15 cellular contexts compared by ENCODE assay signal in genomic region chr11:46075168-46075567, GRCh38. TPM values are rescaled to one million over a fixed set of nuclear protein-coding genes. Genes with fewer than 3 reads are reported as not detected.
A peak's percentile ranks its signal among the peaks of the same experiment; 100 is the strongest.
DNase-seq lines count a peak whose midpoint lies in the region; ATAC-seq and TF ChIP-seq lines count a peak whose summit lies in the region.
"Had no signal": no experiment of that assay in that cellular context is flagged by ENCODE, and none has a peak within 500 bp of the region (broad histone marks: within the 10 kb centered on the region; RNA-seq: fewer than 3 reads in every experiment).

No MANE protein-coding gene starts in this region.

- no peak for TF ChIP-seq CTCF in activated CD8-positive, alpha-beta T cell treated with anti-CD3 and anti-CD28 coated beads for 36 hours (IDR thresholded peaks at IDR 0.05)
- no peak for TF ChIP-seq CTCF in foreskin fibroblast (IDR thresholded peaks at IDR 0.05; ENCODE audit: low read depth, low read length)

- CTCF ChIA-PET in activated CD8-positive, alpha-beta T cell treated with anti-CD3 and anti-CD28 coated beads for 36 hours (lab: Charles Lee), result no interaction called here
- CTCF ChIA-PET in activated CD8-positive, alpha-beta T cell treated with anti-CD3 and anti-CD28 coated beads, Interleukin-2, amount 10 ng/mL, durations not matched to agents 7 days and 5 days (lab: Charles Lee), result interaction anchor here (0.8 kb wide), 1 partner anchor 52 kb away, joined by 3 read pairs; no protein-coding TSS in a partner anchor

- peak; percentile 51 for ATAC-seq in activated CD8-positive, alpha-beta T cell treated with anti-CD3 and anti-CD28 coated beads for 36 hours
- ATAC-seq in activated CD8-positive, alpha-beta T cell treated with anti-CD3 and anti-CD28 coated beads, Interleukin-2, amount 10 ng/mL, durations not matched to agents 7 days and 5 days, result no peak
- ATAC-seq in activated T-helper 17 cell treated with anti-CD3 and anti-CD28 coated beads, Interleukin-2, amount 50 U/mL, for 72 hours (replicated peaks), result peak; percentile 78
- ATAC-seq in stimulated activated effector memory CD8-positive, alpha-beta T cell treated with anti-CD3 and anti-CD28 coated beads, Interleukin-12 subunit alpha, Interleukin-12 subunit beta, amount 100 ng/mL, for 72 hours, result peak; percentile 89
- ATAC-seq in GM21737 (IDR thresholded peaks at IDR 0.05; ENCODE audit: unreplicated experiment), result no peak
- no peak for ATAC-seq in HG02884 (IDR thresholded peaks at IDR 0.05; ENCODE audit: unreplicated experiment)
- ATAC-seq: naive thymus-derived CD8-positive, alpha-beta T cell had no signal

- H3K4me1 Mint-ChIP-seq in activated CD8-positive, alpha-beta T cell treated with anti-CD3 and anti-CD28 coated beads for 36 hours (ENCODE audit: low read depth), result peaks cover 10% of the 10 kb centered on the region
- H3K4me1 Mint-ChIP-seq in activated CD8-positive, alpha-beta T cell treated with anti-CD3 and anti-CD28 coated beads, Interleukin-2, amount 10 ng/mL, durations not matched to agents 7 days and 5 days (ENCODE audit: low read depth), result peaks cover 3% of the 10 kb centered on the region
- H3K4me1 Mint-ChIP-seq in activated T-helper 17 cell treated with anti-CD3 and anti-CD28 coated beads, Interleukin-2, amount 50 U/mL, for 72 hours, result peaks cover 17% of the 10 kb centered on the region
- peaks cover 20% of the 10 kb centered on the region for H3K4me1 Mint-ChIP-seq in stimulated activated effector memory CD8-positive, alpha-beta T cell treated with anti-CD3 and anti-CD28 coated beads, Interleukin-12 subunit alpha, Interleukin-12 subunit beta, amount 100 ng/mL, for 72 hours

- no peaks in the 10 kb centered on the region for H3K27me3 Mint-ChIP-seq in activated CD8-positive, alpha-beta T cell treated with anti-CD3 and anti-CD28 coated beads for 36 hours
- no peaks in the 10 kb centered on the region for H3K27me3 Mint-ChIP-seq in activated CD8-positive, alpha-beta T cell treated with anti-CD3 and anti-CD28 coated beads, Interleukin-2, amount 10 ng/mL, durations not matched to agents 7 days and 5 days (ENCODE audit: low read depth)
- H3K27me3 Mint-ChIP-seq in activated T-helper 17 cell treated with anti-CD3 and anti-CD28 coated beads, Interleukin-2, amount 50 U/mL, for 72 hours, result no peaks in the 10 kb centered on the region
- H3K27me3 Mint-ChIP-seq: naive thymus-derived CD8-positive, alpha-beta T cell; stimulated activated naive CD8-positive, alpha-beta T cell treated with anti-CD3 and anti-CD28 coated beads, Interleukin-15, Interleukin-2, amounts not matched to agents 100 ng/mL and 50 ng/mL, for 24 hours had no signal

- no peak overlapping the region for H3K4me3 Mint-ChIP-seq in activated CD8-positive, alpha-beta T cell treated with anti-CD3 and anti-CD28 coated beads for 36 hours
- no peak overlapping the region for H3K4me3 Mint-ChIP-seq in activated CD8-positive, alpha-beta T cell treated with anti-CD3 and anti-CD28 coated beads, Interleukin-2, amount 10 ng/mL, durations not matched to agents 7 days and 5 days
- H3K4me3 Mint-ChIP-seq in activated T-helper 17 cell treated with anti-CD3 and anti-CD28 coated beads, Interleukin-2, amount 50 U/mL, for 72 hours, result no peak overlapping the region
- H3K4me3 Mint-ChIP-seq in stimulated activated effector memory CD8-positive, alpha-beta T cell treated with anti-CD3 and anti-CD28 coated beads, Interleukin-12 subunit alpha, Interleukin-12 subunit beta, amount 100 ng/mL, for 72 hours, result no peak overlapping the region
- H3K4me3 Mint-ChIP-seq: naive thymus-derived CD8-positive, alpha-beta T cell; stimulated activated naive CD8-positive, alpha-beta T cell treated with anti-CD3 and anti-CD28 coated beads, Interleukin-15, Interleukin-2, amounts not matched to agents 100 ng/mL and 50 ng/mL, for 24 hours had no signal

- H3K27ac Mint-ChIP-seq in activated CD8-positive, alpha-beta T cell treated with anti-CD3 and anti-CD28 coated beads for 36 hours, result no peak overlapping the region
- H3K27ac Mint-ChIP-seq in activated CD8-positive, alpha-beta T cell treated with anti-CD3 and anti-CD28 coated beads, Interleukin-2, amount 10 ng/mL, durations not matched to agents 7 days and 5 days, result no peak overlapping the region
- H3K27ac Mint-ChIP-seq in activated T-helper 17 cell treated with anti-CD3 and anti-CD28 coated beads, Interleukin-2, amount 50 U/mL, for 72 hours, result no peak overlapping the region
- no peak overlapping the region for H3K27ac Mint-ChIP-seq in stimulated activated effector memory CD8-positive, alpha-beta T cell treated with anti-CD3 and anti-CD28 coated beads, Interleukin-12 subunit alpha, Interleukin-12 subunit beta, amount 100 ng/mL, for 72 hours
- H3K27ac Mint-ChIP-seq: stimulated activated naive CD8-positive, alpha-beta T cell treated with anti-CD3 and anti-CD28 coated beads, Interleukin-15, Interleukin-2, amounts not matched to agents 100 ng/mL and 50 ng/mL, for 24 hours had no signal

- no peak overlapping the region for H3K4me3 ChIP-seq in foreskin fibroblast (ENCODE audit: low read depth in 1 of 2, low read length in 2 of 2)
- H3K4me3 ChIP-seq: SJCRH30 had no signal

- peaks cover 18% of the 10 kb centered on the region for H3K36me3 Mint-ChIP-seq in activated CD8-positive, alpha-beta T cell treated with anti-CD3 and anti-CD28 coated beads for 36 hours (ENCODE audit: low read depth)
- peaks cover 3% of the 10 kb centered on the region for H3K36me3 Mint-ChIP-seq in activated CD8-positive, alpha-beta T cell treated with anti-CD3 and anti-CD28 coated beads, Interleukin-2, amount 10 ng/mL, durations not matched to agents 7 days and 5 days (ENCODE audit: low read depth)
- peaks cover 90% of the 10 kb centered on the region for H3K36me3 Mint-ChIP-seq in activated T-helper 17 cell treated with anti-CD3 and anti-CD28 coated beads, Interleukin-2, amount 50 U/mL, for 72 hours (ENCODE audit: low read depth)
- peaks cover 75% of the 10 kb centered on the region for H3K36me3 Mint-ChIP-seq in stimulated activated effector memory CD8-positive, alpha-beta T cell treated with anti-CD3 and anti-CD28 coated beads, Interleukin-12 subunit alpha, Interleukin-12 subunit beta, amount 100 ng/mL, for 72 hours

- POLR2A ChIA-PET in activated CD8-positive, alpha-beta T cell treated with anti-CD3 and anti-CD28 coated beads for 36 hours (lab: Charles Lee), result no interaction called here
- POLR2A ChIA-PET in activated CD8-positive, alpha-beta T cell treated with anti-CD3 and anti-CD28 coated beads, Interleukin-2, amount 10 ng/mL, durations not matched to agents 7 days and 5 days (lab: Charles Lee), result no interaction called here

- intact Hi-C loops in activated CD8-positive, alpha-beta T cell treated with anti-CD3 and anti-CD28 coated beads for 36 hours (cut with micrococcal nuclease), result no loop called here

- H3K9me3 Mint-ChIP-seq in activated CD8-positive, alpha-beta T cell treated with anti-CD3 and anti-CD28 coated beads for 36 hours, result no peaks in the 10 kb centered on the region
- H3K9me3 Mint-ChIP-seq in activated CD8-positive, alpha-beta T cell treated with anti-CD3 and anti-CD28 coated beads, Interleukin-2, amount 10 ng/mL, durations not matched to agents 7 days and 5 days (ENCODE audit: insufficient read depth), result no peaks in the 10 kb centered on the region
- no peaks in the 10 kb centered on the region for H3K9me3 Mint-ChIP-seq in activated T-helper 17 cell treated with anti-CD3 and anti-CD28 coated beads, Interleukin-2, amount 50 U/mL, for 72 hours
- H3K9me3 Mint-ChIP-seq in stimulated activated effector memory CD8-positive, alpha-beta T cell treated with anti-CD3 and anti-CD28 coated beads, Interleukin-12 subunit alpha, Interleukin-12 subunit beta, amount 100 ng/mL, for 72 hours, result no peaks in the 10 kb centered on the region
- H3K9me3 Mint-ChIP-seq: naive thymus-derived CD8-positive, alpha-beta T cell; stimulated activated naive CD8-positive, alpha-beta T cell treated with anti-CD3 and anti-CD28 coated beads, Interleukin-15, Interleukin-2, amounts not matched to agents 100 ng/mL and 50 ng/mL, for 24 hours had no signal

- DNase-seq in activated CD8-positive, alpha-beta T cell treated with anti-CD3 and anti-CD28 coated beads for 36 hours, result no peak
- no peak for DNase-seq in activated CD8-positive, alpha-beta T cell treated with anti-CD3 and anti-CD28 coated beads, Interleukin-2, amount 10 ng/mL, durations not matched to agents 7 days and 5 days
- DNase-seq in foreskin fibroblast (peak; percentile 29 to 59), iPS-NIHi7 (ENCODE audit: extremely low spot score) (no peak)
- DNase-seq in stimulated activated effector memory CD8-positive, alpha-beta T cell treated with anti-CD3 and anti-CD28 coated beads, Interleukin-12 subunit alpha, Interleukin-12 subunit beta, amount 100 ng/mL, for 72 hours (ENCODE audit: low spot score in 2 of 2), result peak in 1 of 2 donors; percentile 49
- DNase-seq: activated CD4-positive, CD25-positive, alpha-beta regulatory T cell treated with anti-CD3 and anti-CD28 coated beads, Interleukin-2, amount 50 U/mL, for 72 hours; activated naive CD4-positive, alpha-beta T cell treated with anti-CD3 and anti-CD28 coated beads, Interleukin-2, amount 50 U/mL, for 16 hours; effector CD4-positive, alpha-beta T cell; naive thymus-derived CD8-positive, alpha-beta T cell; NCI-H345 had no signal

RNA-seq across cellular contexts. Expression of gene PHF21A, which starts 46.1 kb away (rescaled TPM):
- 10 to 100 TPM; 36.2 to 40.4 TPM for total RNA-seq in activated CD8-positive, alpha-beta T cell treated with anti-CD3 and anti-CD28 coated beads for 36 hours
- 10 to 100 TPM; 26.9 to 27.0 TPM for total RNA-seq in activated CD8-positive, alpha-beta T cell treated with anti-CD3 and anti-CD28 coated beads, Interleukin-2, amount 10 ng/mL, durations not matched to agents 7 days and 5 days
- total RNA-seq in activated T-helper 17 cell treated with anti-CD3 and anti-CD28 coated beads, Interleukin-2, amount 50 U/mL, for 72 hours, result 10 to 100 TPM; 33.5 to 91.7 TPM

Comparison
In these comparisons a context has a peak if more than half of its experiments do, and no peak if none do; other contexts are left out.
1. ATAC-seq: peak in activated CD8-positive, alpha-beta T cell treated with anti-CD3 and anti-CD28 coated beads for 36 hours (single experiment), activated T-helper 17 cell treated with anti-CD3 and anti-CD28 coated beads, Interleukin-2, amount 50 U/mL, for 72 hours (single experiment) and stimulated activated effector memory CD8-positive, alpha-beta T cell treated with anti-CD3 and anti-CD28 coated beads, Interleukin-12 subunit alpha, Interleukin-12 subunit beta, amount 100 ng/mL, for 72 hours (single experiment); none in activated CD8-positive, alpha-beta T cell treated with anti-CD3 and anti-CD28 coated beads, Interleukin-2, amount 10 ng/mL, durations not matched to agents 7 days and 5 days (single experiment), GM21737 (single experiment) and HG02884 (single experiment).
2. DNase-seq: peak in foreskin fibroblast (2 of 2); none in activated CD8-positive, alpha-beta T cell treated with anti-CD3 and anti-CD28 coated beads for 36 hours (single experiment), activated CD8-positive, alpha-beta T cell treated with anti-CD3 and anti-CD28 coated beads, Interleukin-2, amount 10 ng/mL, durations not matched to agents 7 days and 5 days (single experiment) and iPS-NIHi7 (single experiment).